1 cellular context compared by ENCODE assay signal in the genomic region with DNA sequence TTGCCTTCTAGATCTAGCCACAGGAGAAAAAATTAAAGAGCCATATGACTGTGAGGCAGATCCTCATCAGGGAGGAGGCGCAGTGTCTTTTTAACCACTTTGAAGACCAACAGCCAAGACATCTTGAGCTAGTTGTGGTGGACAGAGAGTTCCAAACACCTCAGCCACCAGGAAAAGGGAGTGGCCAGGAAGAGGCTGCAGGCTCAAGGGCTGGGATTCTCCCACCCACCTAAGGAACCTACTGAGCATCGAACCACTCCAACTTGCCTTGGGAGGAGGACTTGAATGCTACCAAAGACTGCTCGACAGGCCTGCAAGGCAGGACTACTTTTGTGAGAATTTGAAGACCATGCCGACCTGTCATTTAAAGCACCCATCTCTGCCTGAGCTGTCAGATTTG.
TF ChIP-seq lines count a peak whose summit lies in the region.

No MANE protein-coding gene starts in this region.

TF ChIP-seq in GM23338, 12 proteins besides CTCF, POLR2A, EP300 and RAD21 (continued from another document):
- TF ChIP-seq ETS1 (IDR thresholded peaks at IDR 0.05) (no peak), CREB1 (CRISPR knock-in tag; IDR thresholded peaks at IDR 0.05; ENCODE audit: low read depth) (no peak)
